Comparison of ENCODE assay signal across 2 cellular contexts in genomic region chr1:244451539-244451950, GRCh38.
A peak's percentile ranks its signal among the peaks of the same experiment; 100 is the strongest.
TF ChIP-seq lines count a peak whose summit lies in the region.

Gene ADSS2 (minus strand): TSS chr1:244451909. CDS start chr1:244451817, 92 bp downstream.

TF ChIP-seq in HEK293, 187 proteins besides CTCF, POLR2A, EP300 and RAD21 (continued from another document and continues in another):
- TF ChIP-seq ZNF211 (tag by site-specific recombination; IDR thresholded peaks at IDR 0.05; ENCODE audit: low read depth) (no peak), ZNF121 (tag by site-specific recombination; IDR thresholded peaks at IDR 0.05) (no peak; the same call in 1 of the 2 replicates), ZNF76 (tag by site-specific recombination; IDR thresholded peaks at IDR 0.05; ENCODE audit: borderline replicate concordance, low read depth) (no peak), SETDB1 (IDR thresholded peaks at IDR 0.05; ENCODE audit: insufficient read length, low read length) (no peak), PBX3 (CRISPR knock-in tag; IDR thresholded peaks at IDR 0.05) (peak; percentile 90), PRDM2 (tag by site-specific recombination; IDR thresholded peaks at IDR 0.05; ENCODE audit: borderline replicate concordance) (peak; percentile 71; the same call in 1 of the 2 replicates), ZNF473 (tag by site-specific recombination; IDR thresholded peaks at IDR 0.05) (no peak), ZNF626 (tag by site-specific recombination; IDR thresholded peaks at IDR 0.05) (no peak), ZNF692 (tag by site-specific recombination; IDR thresholded peaks at IDR 0.05) (peak; percentile 77), INSM2 (tag by site-specific recombination; IDR thresholded peaks at IDR 0.05) (no peak; the same call in 1 of the 2 replicates), ZNF555 (tag by site-specific recombination; conservative IDR thresholded peaks at IDR 0.05) (no peak), ZNF624 (tag by site-specific recombination; IDR thresholded peaks at IDR 0.05) (no peak), OVOL3 (tag by site-specific recombination; IDR thresholded peaks at IDR 0.05) (no peak; the same call in 1 of the 2 replicates)

TF ChIP-seq in HepG2, 621 proteins besides CTCF, POLR2A, EP300 and RAD21 (continued from another document and continues in another):
- peak; percentile 40; the same call in 1 of the 2 replicates for TF ChIP-seq ZNF691 (CRISPR knock-in tag; IDR thresholded peaks at IDR 0.05; ENCODE audit: borderline replicate concordance, low read depth)
- TF ChIP-seq ZFP36 (IDR thresholded peaks at IDR 0.05; ENCODE audit: borderline replicate concordance, low read depth, low read length, partially characterized antibody) = no peak
- TF ChIP-seq NFAT5 (CRISPR knock-in tag; IDR thresholded peaks at IDR 0.05) = 0 out of 2 replicates have a peak, but pooled peaks have one; percentile 12
- TF ChIP-seq ZNF18 (CRISPR knock-in tag; IDR thresholded peaks at IDR 0.05; ENCODE audit: insufficient replicate concordance) = peak; percentile 77
- 0 out of 2 replicates have a peak, but pooled peaks have one; percentile 56 for TF ChIP-seq ZNF235 (CRISPR knock-in tag; IDR thresholded peaks at IDR 0.05; ENCODE audit: borderline replicate concordance)
- TF ChIP-seq BCL3 (CRISPR knock-in tag; IDR thresholded peaks at IDR 0.05) = peak; percentile 70
- peak; percentile 88 for TF ChIP-seq POLR2G (IDR thresholded peaks at IDR 0.05; ENCODE audit: low read depth, low read length)
- TF ChIP-seq STAT5B (CRISPR knock-in tag; IDR thresholded peaks at IDR 0.05) = 0 out of 2 replicates have a peak, but pooled peaks have one; percentile 61
- no peak for TF ChIP-seq IKZF5 (CRISPR knock-in tag; IDR thresholded peaks at IDR 0.05)
- TF ChIP-seq ELF4 (CRISPR knock-in tag; IDR thresholded peaks at IDR 0.05; ENCODE audit: borderline replicate concordance) = no peak
- TF ChIP-seq MXI1 (IDR thresholded peaks at IDR 0.05; ENCODE audit: borderline replicate concordance, low read depth, low read length) = no peak; the same call in 2 of the 3 replicates
- TF ChIP-seq SATB2 (CRISPR knock-in tag; IDR thresholded peaks at IDR 0.05) = no peak
- peak; percentile 34; the same call in 1 of the 2 replicates for TF ChIP-seq ZNF563 (CRISPR knock-in tag; IDR thresholded peaks at IDR 0.05)
- no peak for TF ChIP-seq CBX1 (IDR thresholded peaks at IDR 0.05; ENCODE audit: low read depth)
- peak; percentile 58; the same call in 1 of the 2 replicates for TF ChIP-seq MEF2D (CRISPR knock-in tag; IDR thresholded peaks at IDR 0.05)
- TF ChIP-seq ZBTB4 (CRISPR knock-in tag; IDR thresholded peaks at IDR 0.05; ENCODE audit: borderline replicate concordance) = no peak
- no peak for TF ChIP-seq HOXA5 (CRISPR knock-in tag; IDR thresholded peaks at IDR 0.05)
- TF ChIP-seq ZNF839 (CRISPR knock-in tag; IDR thresholded peaks at IDR 0.05; ENCODE audit: borderline replicate concordance) = no peak
- TF ChIP-seq ZNF451 (CRISPR knock-in tag; IDR thresholded peaks at IDR 0.05) = peak; percentile 17; the same call in 1 of the 2 replicates
- TF ChIP-seq FOXP4 (CRISPR knock-in tag; IDR thresholded peaks at IDR 0.05) = no peak
- TF ChIP-seq ZNF768 (CRISPR knock-in tag; IDR thresholded peaks at IDR 0.05) = peak; percentile 54; the same call in 1 of the 2 replicates
- TF ChIP-seq PTBP1 (IDR thresholded peaks at IDR 0.05; ENCODE audit: low read depth, low read length, poor library complexity, severe bottlenecking) = no peak
- TF ChIP-seq ZSCAN25 (CRISPR knock-in tag; IDR thresholded peaks at IDR 0.05) = peak; percentile 23; the same call in 1 of the 2 replicates
- TF ChIP-seq MYNN (CRISPR knock-in tag; IDR thresholded peaks at IDR 0.05; ENCODE audit: low read depth) = no peak
- peak; percentile 53; the same call in 1 of the 2 replicates for TF ChIP-seq ZBTB42 (CRISPR knock-in tag; IDR thresholded peaks at IDR 0.05)
- TF ChIP-seq SALL1 (CRISPR knock-in tag; IDR thresholded peaks at IDR 0.05) = no peak; the same call in 1 of the 2 replicates
- 0 out of 2 replicates have a peak, but pooled peaks have one; percentile 5 for TF ChIP-seq ZSCAN20 (CRISPR knock-in tag; IDR thresholded peaks at IDR 0.05; ENCODE audit: borderline replicate concordance)
- TF ChIP-seq NKX3-1 (CRISPR knock-in tag; IDR thresholded peaks at IDR 0.05) = peak; percentile 80; the same call in 1 of the 2 replicates
- TF ChIP-seq TEAD2 (CRISPR knock-in tag; IDR thresholded peaks at IDR 0.05) = no peak
- no peak for TF ChIP-seq DMTF1 (CRISPR knock-in tag; IDR thresholded peaks at IDR 0.05)
- no peak for TF ChIP-seq MAZ (IDR thresholded peaks at IDR 0.05; ENCODE audit: borderline replicate concordance, low read depth, low read length)
- TF ChIP-seq MAZ (CRISPR knock-in tag; IDR thresholded peaks at IDR 0.05; ENCODE audit: low read depth) = 0 out of 2 replicates have a peak, but pooled peaks have one; percentile 53
- peak; percentile 77 for TF ChIP-seq ZFY (CRISPR knock-in tag; IDR thresholded peaks at IDR 0.05)
